Comparison of ENCODE assay signal across 20 cellular contexts in the genomic region with DNA sequence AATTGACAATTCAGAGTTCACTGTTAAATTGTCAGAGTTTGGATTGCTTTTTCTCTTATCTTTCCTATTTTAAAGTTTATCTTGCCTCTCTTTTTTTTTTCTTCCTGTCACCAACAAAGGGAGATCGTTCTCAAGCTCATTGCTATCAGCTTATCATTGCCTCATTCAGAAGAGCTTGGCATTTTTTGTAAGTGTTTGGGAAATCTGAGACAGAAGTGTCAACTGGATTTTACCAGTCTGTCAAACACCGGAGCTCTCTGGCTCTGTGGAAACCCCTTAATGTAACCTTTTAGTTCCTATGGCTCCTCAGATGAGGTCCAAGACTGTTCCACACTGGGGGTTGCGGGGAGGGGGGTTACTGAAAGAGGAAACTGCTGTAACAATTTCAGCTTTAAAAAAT.
"Had no signal": no experiment of that assay in that cellular context is flagged by ENCODE, and none has a peak within 500 bp of the region (broad histone marks: within the 10 kb centered on the region; RNA-seq: fewer than 3 reads in every experiment).

No MANE protein-coding gene starts in this region.

- H3K4me2 ChIP-seq: neural progenitor cell had no signal

- H3K36me3 ChIP-seq: gastrocnemius medialis, heart right ventricle, neural progenitor cell, stomach, thoracic aorta, transverse colon had no signal

- H3K27ac ChIP-seq: coronary artery, gastrocnemius medialis, heart right ventricle, neural progenitor cell, parathyroid adenoma, psoas muscle, stomach, thoracic aorta, transverse colon had no signal

- H3K27me3 ChIP-seq: transverse colon had no signal

- FAIRE-seq: endometrium had no signal

- H3K4me3 ChIP-seq: coronary artery, gastrocnemius medialis, heart right ventricle, neural progenitor cell, psoas muscle, stomach, thoracic aorta, transverse colon had no signal

- DNase-seq: effector CD8-positive, alpha-beta T cell; gastrocnemius medialis; heart right ventricle; islet precursor cell; psoas muscle; retina; stimulated activated CD4-positive, alpha-beta T cell treated with anti-CD3 and anti-CD28 coated beads, Interleukin-2, amount 100 ng/mL, for 24 hours; stimulated activated CD4-positive, alpha-beta T cell treated with anti-CD3 and anti-CD28 coated beads, Interleukin-4, amount 100 ng/mL, for 4 hours; stimulated activated naive B cell treated with anti-CD40 and anti-IgM and Interleukin-4, amounts not matched to agents 10 μg/mL and 1 μg/mL and 100 μg/mL, for 72 hours; stomach; substantia nigra; transverse colon had no signal

- H3K4me1 ChIP-seq: heart right ventricle, neural progenitor cell, parathyroid adenoma, stomach, transverse colon had no signal

- ATAC-seq: esophagus mucosa; heart right ventricle; natural killer cell treated with Interleukin-12 subunit alpha and Interleukin-12 subunit beta and Interleukin-15 and Interleukin-18, amount 100 ng/mL, for 72 hours; sciatic nerve; stimulated activated naive B cell treated with anti-CD40 and anti-IgM and Interleukin-4, amounts not matched to agents 10 μg/mL and 1 μg/mL and 100 μg/mL, for 72 hours had no signal

- H3K9me3 ChIP-seq: gastrocnemius medialis, heart right ventricle, psoas muscle, stomach, thoracic aorta, transverse colon had no signal

- H3K9ac ChIP-seq: neural progenitor cell, parathyroid adenoma had no signal

- H3K79me2 ChIP-seq: parathyroid adenoma had no signal
